Comparison of ENCODE assay signal across 8 cellular contexts in the genomic region with DNA sequence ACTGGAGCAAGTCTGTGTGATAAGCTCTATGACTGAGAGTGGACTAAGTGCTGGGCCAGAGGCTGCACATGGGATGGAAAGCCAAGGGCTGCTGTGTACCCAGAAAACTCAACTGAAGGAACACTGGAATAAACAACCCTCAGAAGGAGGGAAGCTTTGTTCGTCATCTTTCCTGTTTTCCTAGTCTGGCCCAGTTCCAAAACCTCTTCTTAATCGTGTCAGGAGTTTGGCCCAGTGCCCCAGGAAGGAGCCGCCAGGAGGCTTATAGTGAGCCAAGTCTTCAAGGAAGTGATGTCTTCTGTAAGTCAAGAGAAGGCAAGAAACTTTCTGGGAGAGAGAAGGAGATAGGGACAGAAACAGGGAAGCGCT. TPM values are rescaled to one million over a fixed set of nuclear protein-coding genes. Genes with fewer than 3 reads are reported as not detected.
DNase-seq lines count a peak whose midpoint lies in the region; ATAC-seq and TF ChIP-seq lines count a peak whose summit lies in the region.

No MANE protein-coding gene starts in this region.

- RAD21 ChIA-PET in HCT116 (lab: Charles Lee; ENCODE audit: low non-redundant PET in 1 of 2, low total read pairs in 2 of 2, uncharacterized antibody in 2 of 2, unreplicated experiment in 2 of 2): interaction anchor here in 1 of 2 experiments (0.8 kb wide), 1 partner anchor 15 kb away, joined by 3 read pairs; no protein-coding TSS in a partner anchor

- TF ChIP-seq CTCF in HCT116 (IDR thresholded peaks at IDR 0.05 in 2 of 3, conservative IDR thresholded peaks at IDR 0.05 in 1 of 3; ENCODE audit: borderline replicate concordance in 1 of 3, insufficient read depth in 1 of 3, low read depth in 2 of 3, low read length in 2 of 3) (no peak), SK-N-SH (IDR thresholded peaks at IDR 0.05) (0 out of 2 replicates have a peak, but pooled peaks have one; percentile 11), spleen (IDR thresholded peaks at IDR 0.05 in 8 of 11, conservative IDR thresholded peaks at IDR 0.05 in 3 of 11) (no peak)

- H3K4me1 ChIP-seq in HCT116 (ENCODE audit: control insufficient read depth in 1 of 2, insufficient read depth in 2 of 2, low read length in 2 of 2) (peaks cover 78 to 95% of the 10 kb centered on the region in 2 experiments), SK-N-SH (ENCODE audit: control insufficient read depth in 1 of 2, insufficient read depth in 2 of 2, low read depth in 1 of 2, low read length in 1 of 2) (peaks cover 5 to 61% of the 10 kb centered on the region in 2 experiments; a peak in 3 of 4 replicates), spleen (peaks cover 13 to 81% (median 45%) of the 10 kb centered on the region in 6 donors)

- H3K9me2 ChIP-seq in HCT116 (ENCODE audit: insufficient read depth): no peaks in the 10 kb centered on the region
- H3K9me2 ChIP-seq in SK-N-SH: no peaks in the 10 kb centered on the region

- peak overlapping the region; percentile 100 for H3K27ac ChIP-seq in HCT116 (ENCODE audit: low read depth, low read length)
- H3K27ac ChIP-seq in SK-N-SH (ENCODE audit: low read depth in 2 of 2, low read length in 1 of 2): peak overlapping the region; percentile 45 to 99; a peak in 3 of 4 replicates
- peak overlapping the region in 5 of 8 donors; percentile 44 to 84 (median 71) for H3K27ac ChIP-seq in spleen

- DNase-seq in HCT116 (ENCODE audit: low read depth, low spot score) (peak; percentile 74), SK-N-SH (no peak), glomerular endothelial cell (ENCODE audit: extremely low read depth, low read depth, low spot score) (peak; percentile 98), spleen (no peak), D341Med (ENCODE audit: low spot score) (no peak), NCI-H2227 treated with DMSO at 0.1 percent for 48 hours (lab: John Stamatoyannopoulos, UW) (no peak)
- DNase-seq in activated T-cell treated with anti-CD3 and anti-CD28 coated beads, Interleukin-2, amount 50 U/mL, for 1 hour: no peak

- TF ChIP-seq RAD21 in HCT116 (IDR thresholded peaks at IDR 0.05; ENCODE audit: low read depth) (no peak), SK-N-SH (IDR thresholded peaks at IDR 0.05; ENCODE audit: low read length) (no peak)

- 22% methylated on average over 4 of the region's 4 CpGs for WGBS in SK-N-SH (ENCODE audit: low lambda C conversion rate)
- WGBS in spleen, 5 donors: 30 to 44% (median 33%) methylated on average over 3 to 4 of the region's 4 CpGs

- H3K9me3 ChIP-seq in HCT116 (ENCODE audit: control insufficient read depth in 1 of 2, insufficient read depth in 1 of 2, low read depth in 1 of 2, low read length in 2 of 2) (peaks cover 0 to 10% of the 10 kb centered on the region in 2 experiments; a peak in 1 of 4 replicates), SK-N-SH (no peaks in the 10 kb centered on the region), spleen (peaks cover 0 to 12% (median 4%) of the 10 kb centered on the region in 8 donors)

- peak overlapping the region; percentile 78 for H3K4me2 ChIP-seq in HCT116 (ENCODE audit: low read length)
- H3K4me2 ChIP-seq in SK-N-SH: peak overlapping the region; percentile 71

- no peaks in the 10 kb centered on the region for H3K27me3 ChIP-seq in HCT116 (ENCODE audit: insufficient read depth, low read length)
- no peaks in the 10 kb centered on the region for H3K27me3 ChIP-seq in SK-N-SH (ENCODE audit: insufficient read depth)
- no peaks in the 10 kb centered on the region for H3K27me3 ChIP-seq in spleen (replicated peaks in 1 of 7)

- no TSS peak for BruUV-seq in HCT116 (replicated peaks; lab: Mats Ljungman, UMichigan)

- POLR2A ChIA-PET in HCT116 (lab: Charles Lee) (interaction anchor here (1.2 to 2.5 kb wide), 3 partner anchors 8 to 14 kb away, joined by 3 to 16 read pairs (median 5); no protein-coding TSS in a partner anchor), SK-N-SH (lab: Yijun Ruan, JAX) (no interaction called here)

- TF ChIP-seq EP300 in SK-N-SH (IDR thresholded peaks at IDR 0.05; ENCODE audit: borderline replicate concordance in 1 of 2, low read depth in 1 of 2, low read length in 1 of 2): peak in 1 of 2 experiments; percentile 75; a peak in 2 of 4 replicates

- H3K79me2 ChIP-seq in HCT116 (ENCODE audit: insufficient read depth, low read length) (no peaks in the 10 kb centered on the region), SK-N-SH (ENCODE audit: insufficient read depth) (0 out of 2 replicates have a peak, but pooled peaks cover 6% of the 10 kb centered on the region)

- H4K20me1 ChIP-seq in HCT116 (ENCODE audit: insufficient read depth) (no peaks in the 10 kb centered on the region), SK-N-SH (ENCODE audit: insufficient read depth) (no peaks in the 10 kb centered on the region)

- peak overlapping the region in 1 of 2 experiments; percentile 49; a peak in 2 of 4 replicates for H3K4me3 ChIP-seq in HCT116 (replicated peaks in 1 of 2; ENCODE audit: low read depth in 1 of 2, low read length in 2 of 2)
- H3K4me3 ChIP-seq in SK-N-SH (ENCODE audit: low read depth in 2 of 2, low read length in 1 of 2): peak overlapping the region in 1 of 2 experiments; percentile 25; a peak in 1 of 4 replicates
- H3K4me3 ChIP-seq in spleen: no peak overlapping the region

- H3K9ac ChIP-seq in HCT116 (ENCODE audit: low read length): peak overlapping the region; percentile 72
- H3K9ac ChIP-seq in SK-N-SH: no peak overlapping the region; the same call in 1 of the 2 replicates

- H3K36me3 ChIP-seq in HCT116 (ENCODE audit: control insufficient read depth in 1 of 2, insufficient read depth in 2 of 2, low read length in 2 of 2): no peaks in the 10 kb centered on the region
- no peaks in the 10 kb centered on the region for H3K36me3 ChIP-seq in SK-N-SH (replicated peaks in 1 of 2; ENCODE audit: control insufficient read depth in 1 of 2, insufficient read depth in 2 of 2, low read length in 1 of 2)
- no peaks in the 10 kb centered on the region for H3K36me3 ChIP-seq in spleen

- TF ChIP-seq POLR2A in HCT116 (IDR thresholded peaks at IDR 0.05; ENCODE audit: borderline replicate concordance, extremely low read depth, insufficient read depth, insufficient read length): no peak
- no peak for TF ChIP-seq POLR2A in spleen (IDR thresholded peaks at IDR 0.05)

- CTCF ChIA-PET in HCT116 (lab: Charles Lee): interaction anchor here (2.4 kb wide), 1 partner anchor 15 kb away, joined by 9 read pairs; no protein-coding TSS in a partner anchor
- CTCF ChIA-PET in SK-N-SH (lab: Yijun Ruan, JAX): interaction anchor here (0.7 to 1.8 kb wide), 3 partner anchors 14 to 405 kb away, joined by 3 to 13 read pairs (median 6); no protein-coding TSS in a partner anchor

- no peak overlapping the region for H2AFZ ChIP-seq in HCT116 (ENCODE audit: low read depth, low read length, poor library complexity, severe bottlenecking)
- no peak overlapping the region; the same call in 1 of the 2 replicates for H2AFZ ChIP-seq in SK-N-SH (ENCODE audit: low read depth)

- ATAC-seq in HCT116 (no peak), HG02798 (IDR thresholded peaks at IDR 0.05; ENCODE audit: poor library complexity, unreplicated experiment) (no peak)

- H3F3A ChIP-seq in SK-N-SH (replicated peaks; ENCODE audit: insufficient read depth): peaks cover 38% of the 10 kb centered on the region

- intact Hi-C loops in HCT116 (cut with micrococcal nuclease): no loop called here
- intact Hi-C loops in spleen (cut with DNase I; ENCODE audit: low total_unique reads): no loop called here

TF ChIP-seq in HCT116, 20 proteins besides CTCF, POLR2A, EP300 and RAD21 (continues in another document):
- TF ChIP-seq YY1 (IDR thresholded peaks at IDR 0.05; ENCODE audit: extremely low read depth, insufficient replicate concordance, low read depth, low read length) (no peak), TCF7L2 (IDR thresholded peaks at IDR 0.05; ENCODE audit: borderline replicate concordance, extremely low read depth, insufficient read depth, insufficient read length) (peak; percentile 77), POLR2AphosphoS5 (IDR thresholded peaks at IDR 0.05; ENCODE audit: low read depth, low read length) (peak; percentile 53), ELF1 (IDR thresholded peaks at IDR 0.05; ENCODE audit: borderline replicate concordance, low read depth) (no peak), CBX3 (IDR thresholded peaks at IDR 0.05; ENCODE audit: low read depth) (no peak)

TF ChIP-seq in SK-N-SH, 30 proteins besides CTCF, POLR2A, EP300 and RAD21 (continues in another document):
- TF ChIP-seq EZH2phosphoT487 (IDR thresholded peaks at IDR 0.05; ENCODE audit: borderline replicate concordance, low read depth) (no peak), TAF1 (IDR thresholded peaks at IDR 0.05; ENCODE audit: borderline replicate concordance, low read depth, low read length) (no peak), PBX3 (IDR thresholded peaks at IDR 0.05) (peak; percentile 76), USF2 (IDR thresholded peaks at IDR 0.05; ENCODE audit: borderline replicate concordance, low read depth, low read length) (no peak), GABPA (IDR thresholded peaks at IDR 0.05; ENCODE audit: low read depth) (no peak)

RNA-seq across cellular contexts. Expression of gene TOP1, which starts 23.3 kb away (rescaled TPM):
- total RNA-seq in HCT116 (2021; ENCODE audit: unreplicated experiment) (190 TPM), glomerular endothelial cell (37.9 and 42.1 TPM in 2 replicates), spleen (10 to 100 TPM; 40.3 to 74.6 (median 52.7) TPM)
- polyA plus RNA-seq in HCT116 (2012): 78.3 and 101 TPM in 2 replicates
- polyA plus RNA-seq in SK-N-SH (2012; rRNA removed) (8.9 and 11.9 TPM in 2 replicates), spleen (10 to 100 TPM; 20.7 to 32.0 (median 27.4) TPM)
- 16.8 and 20.3 TPM in 2 replicates for polyA plus RNA-seq in SK-N-SH (2012; cell fraction: cytosol; rRNA removed)
- polyA plus RNA-seq in SK-N-SH (2012; cell fraction: nucleus; rRNA removed): 9.4 and 16.9 TPM in 2 replicates

Comparison
In these comparisons a context has a peak if more than half of its experiments do, and no peak if none do; other contexts are left out.
1. DNase-seq: peak in HCT116 (single experiment) and glomerular endothelial cell (single experiment); none in SK-N-SH (single experiment), spleen (single experiment), activated T-cell treated with anti-CD3 and anti-CD28 coated beads, Interleukin-2, amount 50 U/mL, for 1 hour (single experiment), D341Med (single experiment) and NCI-H2227 treated with DMSO at 0.1 percent for 48 hours (single experiment).
2. Of the 11 proteins assayed by ChIP-seq in both SK-N-SH and HCT116: peak only in SK-N-SH: CTCF, ELF1 and JUND; only in HCT116: none; in both: POLR2AphosphoS5; in neither: 7.
3. Peak in every context shown above with its lines, with median percentiles within 50 percentile points of each other: H3K27ac ChIP-seq.